Comparison of ENCODE assay signal across 25 cellular contexts in genomic region chr17:27157898-27158297, GRCh38.
"Had no signal": no experiment of that assay in that cellular context is flagged by ENCODE, and none has a peak within 500 bp of the region (broad histone marks: within the 10 kb centered on the region; RNA-seq: fewer than 3 reads in every experiment).

No MANE protein-coding gene starts in this region.

- DNase-seq: cortex of kidney; hypothalamus; immature natural killer cell; islet precursor cell; mesenchymal stem cell; naive B cell; nucleus accumbens; right cardiac atrium; stimulated activated CD4-positive, alpha-beta T cell treated with anti-CD3 and anti-CD28 coated beads, Interleukin-15, amount 100 ng/mL, for 24 hours; stimulated activated CD4-positive, alpha-beta T cell treated with anti-CD3 and anti-CD28 coated beads, Interleukin-2, amount 100 ng/mL, for 48 hours; stimulated activated CD8-positive, alpha-beta memory T cell treated with anti-CD3 and anti-CD28 coated beads, Interleukin-4, amount 100 ng/mL, for 48 hours; stimulated activated naive CD4-positive, alpha-beta T cell; stimulated activated naive CD8-positive, alpha-beta T cell treated with anti-CD3 and anti-CD28 coated beads, Interleukin-15, amount 100 ng/mL, for 72 hours; transverse colon; upper lobe of right lung; uterus had no signal

- H3K36me3 Mint-ChIP-seq: mesothelial cell of epicardium, naive B cell had no signal

- ATAC-seq: left lobe of liver; mucosa of descending colon; psoas muscle; right cardiac atrium; stimulated activated naive CD8-positive, alpha-beta T cell treated with anti-CD3 and anti-CD28 coated beads, Interleukin-15, amount 100 ng/mL, for 72 hours; upper lobe of right lung had no signal

- H3K4me3 ChIP-seq: mucosa of descending colon, ovary, psoas muscle, skin epidermis, suprapubic skin, transverse colon, upper lobe of right lung, uterus had no signal

- H3K27me3 ChIP-seq: ovary, suprapubic skin, transverse colon, upper lobe of right lung, uterus had no signal

- FAIRE-seq: frontal cortex had no signal

- H3K9me3 ChIP-seq: mucosa of descending colon, ovary, suprapubic skin, upper lobe of right lung, uterus had no signal

- H3K27me3 Mint-ChIP-seq: stimulated activated naive CD8-positive, alpha-beta T cell treated with anti-CD3 and anti-CD28 coated beads, Interleukin-15, amount 100 ng/mL, for 72 hours had no signal

- H3K27ac Mint-ChIP-seq: immature natural killer cell; mesothelial cell of epicardium; naive B cell; nephron; stimulated activated naive CD8-positive, alpha-beta T cell treated with anti-CD3 and anti-CD28 coated beads, Interleukin-15, amount 100 ng/mL, for 72 hours had no signal

- H3K4me3 Mint-ChIP-seq: immature natural killer cell; mesothelial cell of epicardium; nephron; stimulated activated naive CD8-positive, alpha-beta T cell treated with anti-CD3 and anti-CD28 coated beads, Interleukin-15, amount 100 ng/mL, for 72 hours had no signal

- H3K4me1 ChIP-seq: psoas muscle, suprapubic skin, transverse colon, upper lobe of right lung, uterus had no signal

- H3K4me1 Mint-ChIP-seq: immature natural killer cell; mesothelial cell of epicardium; naive B cell; nephron; stimulated activated naive CD8-positive, alpha-beta T cell treated with anti-CD3 and anti-CD28 coated beads, Interleukin-15, amount 100 ng/mL, for 72 hours had no signal

- H3K36me3 ChIP-seq: ovary, suprapubic skin, transverse colon, upper lobe of right lung, uterus had no signal

- H3K27ac ChIP-seq: ovary, psoas muscle, skin epidermis, suprapubic skin, transverse colon, upper lobe of right lung, uterus had no signal
